7 cellular contexts compared by ENCODE assay signal in the genomic region with DNA sequence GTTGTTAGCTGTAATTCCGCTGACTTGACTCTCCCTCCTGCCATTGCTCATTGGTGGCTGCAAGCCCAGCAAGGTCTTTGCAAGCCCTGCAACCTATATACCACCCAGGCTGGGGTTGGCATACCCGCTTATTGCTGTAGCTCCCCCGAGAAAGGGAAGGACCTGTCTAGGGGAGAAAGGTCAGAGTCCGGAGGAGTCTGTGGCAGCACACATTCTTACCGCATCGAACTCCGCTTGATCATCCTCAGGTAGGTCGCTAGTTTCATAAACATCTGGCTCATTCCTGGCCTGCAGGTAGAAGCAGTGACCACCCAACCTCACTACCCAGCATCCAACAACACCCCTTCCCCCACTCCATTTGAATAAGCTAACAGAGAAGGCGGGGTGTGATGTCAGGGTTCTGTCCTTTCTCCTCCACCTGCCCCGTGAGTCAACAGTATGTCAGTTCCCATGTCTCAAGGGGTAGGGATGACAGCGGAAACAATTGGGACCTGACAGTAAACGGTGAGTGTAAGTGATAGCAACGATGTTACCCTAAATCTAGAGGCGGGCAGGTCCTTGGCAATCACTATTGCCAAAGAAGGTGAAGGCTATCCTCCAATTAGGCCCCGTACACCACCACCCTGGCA. TPM values are rescaled to one million over a fixed set of nuclear protein-coding genes. Genes with fewer than 3 reads are reported as not detected.
DNase-seq lines count a peak whose midpoint lies in the region; ATAC-seq and TF ChIP-seq lines count a peak whose summit lies in the region.

No MANE protein-coding gene starts in this region.

- peaks cover 14% of the 10 kb centered on the region for H3K27me3 ChIP-seq in GM23338 (ENCODE audit: insufficient read depth)
- H3K27me3 ChIP-seq in RWPE2 (ENCODE audit: insufficient read depth, poor library complexity, severe bottlenecking) = no peaks in the 10 kb centered on the region
- peaks cover 25% of the 10 kb centered on the region for H3K27me3 ChIP-seq in skeletal muscle satellite cell (ENCODE audit: control insufficient read depth, insufficient read depth, low read length)

- peak overlapping the region; percentile 97 for H3K4me3 Mint-ChIP-seq in GM23338

- H3K36me3 Mint-ChIP-seq in GM23338 (ENCODE audit: low read depth) = peaks cover 9% of the 10 kb centered on the region

- no peaks in the 10 kb centered on the region for H3K9me3 Mint-ChIP-seq in GM23338

- peaks cover 13% of the 10 kb centered on the region for H3K27me3 Mint-ChIP-seq in GM23338 (ENCODE audit: insufficient read depth, low read depth, poor library complexity)

- H4K20me1 ChIP-seq in GM23338 (replicated peaks; ENCODE audit: insufficient read depth) = peaks cover 16% of the 10 kb centered on the region; the same call in 1 of the 2 replicates

- TF ChIP-seq CTCF in GM23338 (conservative IDR thresholded peaks at IDR 0.05; ENCODE audit: low read depth in 2 of 2) = no peak
- TF ChIP-seq CTCF in RWPE2 (IDR thresholded peaks at IDR 0.05; ENCODE audit: poor library complexity, severe bottlenecking) = no peak
- no peak for TF ChIP-seq CTCF in fibroblast of villous mesenchyme (IDR thresholded peaks at IDR 0.05; ENCODE audit: insufficient read depth, low read depth, low read length)

- peak overlapping the region; percentile 96 for H3K4me3 ChIP-seq in GM23338
- H3K4me3 ChIP-seq in RWPE2 (ENCODE audit: severe bottlenecking) = peak overlapping the region; percentile 98
- H3K4me3 ChIP-seq in fibroblast of villous mesenchyme (ENCODE audit: low read depth, low read length) = peak overlapping the region; percentile 93
- peak overlapping the region; percentile 78 for H3K4me3 ChIP-seq in skeletal muscle satellite cell (ENCODE audit: low read length)

- H3K36me3 ChIP-seq in GM23338 (ENCODE audit: insufficient read depth) (peaks cover 1% of the 10 kb centered on the region; the same call in 1 of the 2 replicates), RWPE2 (ENCODE audit: low read depth) (peaks cover 35% of the 10 kb centered on the region), skeletal muscle satellite cell (ENCODE audit: insufficient read depth, low read length) (peaks cover 21% of the 10 kb centered on the region)

- no peaks in the 10 kb centered on the region for H3K9me2 ChIP-seq in GM23338 (ENCODE audit: insufficient read depth)

- no peak overlapping the region for H2AFZ ChIP-seq in GM23338

- peaks cover 30% of the 10 kb centered on the region for H3K79me2 ChIP-seq in GM23338 (replicated peaks; ENCODE audit: insufficient read depth)

- H3K4me2 ChIP-seq in GM23338 (peak overlapping the region; percentile 97), skeletal muscle satellite cell (ENCODE audit: low read length) (peak overlapping the region; percentile 99)

- H3F3A ChIP-seq in GM23338 (replicated peaks; ENCODE audit: low read depth) = peaks cover 12% of the 10 kb centered on the region

- H3K27ac ChIP-seq in GM23338 (ENCODE audit: low read depth) (no peak overlapping the region), RWPE2 (ENCODE audit: poor library complexity, severe bottlenecking) (peak overlapping the region; percentile 67)

- H3K9me3 ChIP-seq in RWPE2 (ENCODE audit: severe bottlenecking) (no peaks in the 10 kb centered on the region), skeletal muscle satellite cell (replicated peaks; ENCODE audit: low read length) (no peaks in the 10 kb centered on the region)

- peaks cover 33% of the 10 kb centered on the region for H3K4me1 Mint-ChIP-seq in GM23338

- no peak; the same call in 2 of the 3 replicates for ATAC-seq in GM23338
- ATAC-seq in RWPE2 (ENCODE audit: low read depth) = peak; percentile 49
- ATAC-seq in GM18519 (IDR thresholded peaks at IDR 0.05; ENCODE audit: low FRiP score, unreplicated experiment) = no peak
- no peak for ATAC-seq in HG03280 (IDR thresholded peaks at IDR 0.05; ENCODE audit: unreplicated experiment)

- peak overlapping the region; percentile 94; the same call in 1 of the 2 replicates for H3K27ac Mint-ChIP-seq in GM23338

- H3K4me1 ChIP-seq in GM23338 (ENCODE audit: insufficient read depth) = peaks cover 20% of the 10 kb centered on the region
- peaks cover 8% of the 10 kb centered on the region for H3K4me1 ChIP-seq in RWPE2 (ENCODE audit: insufficient read depth, poor library complexity, severe bottlenecking)
- peaks cover 22% of the 10 kb centered on the region for H3K4me1 ChIP-seq in skeletal muscle satellite cell (ENCODE audit: control insufficient read depth, insufficient read depth, low read length)

- peak; percentile 52 for DNase-seq in GM23338 (ENCODE audit: low spot score)
- DNase-seq in RWPE2 (ENCODE audit: low spot score) = no peak
- no peak for DNase-seq in fibroblast of villous mesenchyme (ENCODE audit: low read depth)
- no peak for DNase-seq in DMS 273 treated with DMSO at 0.1 percent for 48 hours (lab: John Stamatoyannopoulos, UW)

- peak overlapping the region; percentile 97 for H3K9ac ChIP-seq in skeletal muscle satellite cell (ENCODE audit: low read depth, low read length)

TF ChIP-seq in GM23338, 12 proteins besides CTCF, POLR2A, EP300 and RAD21:
- TF ChIP-seq, protein P1, sequence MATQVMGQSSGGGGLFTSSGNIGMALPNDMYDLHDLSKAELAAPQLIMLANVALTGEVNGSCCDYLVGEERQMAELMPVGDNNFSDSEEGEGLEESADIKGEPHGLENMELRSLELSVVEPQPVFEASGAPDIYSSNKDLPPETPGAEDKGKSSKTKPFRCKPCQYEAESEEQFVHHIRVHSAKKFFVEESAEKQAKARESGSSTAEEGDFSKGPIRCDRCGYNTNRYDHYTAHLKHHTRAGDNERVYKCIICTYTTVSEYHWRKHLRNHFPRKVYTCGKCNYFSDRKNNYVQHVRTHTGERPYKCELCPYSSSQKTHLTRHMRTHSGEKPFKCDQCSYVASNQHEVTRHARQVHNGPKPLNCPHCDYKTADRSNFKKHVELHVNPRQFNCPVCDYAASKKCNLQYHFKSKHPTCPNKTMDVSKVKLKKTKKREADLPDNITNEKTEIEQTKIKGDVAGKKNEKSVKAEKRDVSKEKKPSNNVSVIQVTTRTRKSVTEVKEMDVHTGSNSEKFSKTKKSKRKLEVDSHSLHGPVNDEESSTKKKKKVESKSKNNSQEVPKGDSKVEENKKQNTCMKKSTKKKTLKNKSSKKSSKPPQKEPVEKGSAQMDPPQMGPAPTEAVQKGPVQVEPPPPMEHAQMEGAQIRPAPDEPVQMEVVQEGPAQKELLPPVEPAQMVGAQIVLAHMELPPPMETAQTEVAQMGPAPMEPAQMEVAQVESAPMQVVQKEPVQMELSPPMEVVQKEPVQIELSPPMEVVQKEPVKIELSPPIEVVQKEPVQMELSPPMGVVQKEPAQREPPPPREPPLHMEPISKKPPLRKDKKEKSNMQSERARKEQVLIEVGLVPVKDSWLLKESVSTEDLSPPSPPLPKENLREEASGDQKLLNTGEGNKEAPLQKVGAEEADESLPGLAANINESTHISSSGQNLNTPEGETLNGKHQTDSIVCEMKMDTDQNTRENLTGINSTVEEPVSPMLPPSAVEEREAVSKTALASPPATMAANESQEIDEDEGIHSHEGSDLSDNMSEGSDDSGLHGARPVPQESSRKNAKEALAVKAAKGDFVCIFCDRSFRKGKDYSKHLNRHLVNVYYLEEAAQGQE (IDR thresholded peaks at IDR 0.05; ENCODE audit: unreplicated experiment) = no peak
- TF ChIP-seq EZH2phosphoT487 (IDR thresholded peaks at IDR 0.05; ENCODE audit: unreplicated experiment) = no peak
- TF ChIP-seq POLR2AphosphoS5 (IDR thresholded peaks at IDR 0.05; ENCODE audit: low read depth) = no peak
- TF ChIP-seq EZH2 (IDR thresholded peaks at IDR 0.05; ENCODE audit: low read depth, unreplicated experiment) = no peak

RNA-seq across cellular contexts. Expression of a gene that starts 1.1 kb away (rescaled TPM):
- total RNA-seq in GM23338 (2014; rRNA removed; shearing (Covaris generic)) = 134 and 157 TPM in 2 replicates
- 56.1 and 62.3 TPM in 2 replicates for polyA plus RNA-seq in GM23338 (2016; fragmentation: Nextera tagmentation; extraction: Ambion mirVana)
- 111 and 120 TPM in 2 replicates for total RNA-seq in fibroblast of villous mesenchyme
- total RNA-seq in skeletal muscle satellite cell (2012; rRNA removed) = 76.3 and 95.2 TPM in 2 replicates

RNA-seq across cellular contexts. Expression of a gene that starts 3.9 kb away (rescaled TPM):
- 16.5 and 21.3 TPM in 2 replicates for total RNA-seq in GM23338 (2014; rRNA removed; shearing (Covaris generic))
- polyA plus RNA-seq in GM23338 (2016; fragmentation: Nextera tagmentation; extraction: Ambion mirVana) = 9.1 and 11.1 TPM in 2 replicates
- 0.86 and 1.3 TPM in 2 replicates for total RNA-seq in fibroblast of villous mesenchyme
- 0.25 TPM in 1 of 2 replicates, not detected in the other for total RNA-seq in skeletal muscle satellite cell (2012; rRNA removed)

RNA-seq across cellular contexts. Expression of a gene that starts 23.3 kb away (rescaled TPM):
- 12.5 and 16.9 TPM in 2 replicates for total RNA-seq in GM23338 (2014; rRNA removed; shearing (Covaris generic))
- 17.1 and 18.3 TPM in 2 replicates for polyA plus RNA-seq in GM23338 (2016; fragmentation: Nextera tagmentation; extraction: Ambion mirVana)
- 4.8 and 6.9 TPM in 2 replicates for total RNA-seq in fibroblast of villous mesenchyme
- 2.8 TPM in 2 replicates for total RNA-seq in skeletal muscle satellite cell (2012; rRNA removed)

RNA-seq across cellular contexts. Expression of a gene that starts 25.6 kb away (rescaled TPM):
- total RNA-seq in GM23338 (2014; rRNA removed; shearing (Covaris generic)) = 3.9 and 4.1 TPM in 2 replicates
- polyA plus RNA-seq in GM23338 (2016; fragmentation: Nextera tagmentation; extraction: Ambion mirVana) = 11.7 and 12.5 TPM in 2 replicates
- total RNA-seq in fibroblast of villous mesenchyme = 18.1 and 56.7 TPM in 2 replicates
- total RNA-seq in skeletal muscle satellite cell (2012; rRNA removed) = 28.4 and 53.5 TPM in 2 replicates

RNA-seq across cellular contexts. Expression of a gene that starts 45.1 kb away (rescaled TPM):
- 26.4 and 30.6 TPM in 2 replicates for total RNA-seq in GM23338 (2014; rRNA removed; shearing (Covaris generic))
- 10.5 and 10.8 TPM in 2 replicates for polyA plus RNA-seq in GM23338 (2016; fragmentation: Nextera tagmentation; extraction: Ambion mirVana)
- 21.3 and 33.2 TPM in 2 replicates for total RNA-seq in fibroblast of villous mesenchyme
- 6.6 and 9.1 TPM in 2 replicates for total RNA-seq in skeletal muscle satellite cell (2012; rRNA removed)
